2 cellular contexts compared by ENCODE assay signal in genomic region chr12:102251005-102251404, GRCh38. TPM values are rescaled to one million over a fixed set of nuclear protein-coding genes. Genes with fewer than 3 reads are reported as not detected.
"Had no signal": no experiment of that assay in that cellular context is flagged by ENCODE, and none has a peak within 500 bp of the region (broad histone marks: within the 10 kb centered on the region; RNA-seq: fewer than 3 reads in every experiment).

No MANE protein-coding gene starts in this region.

RNA-seq across cellular contexts. Expression of gene PMCH, which starts 53.4 kb away (rescaled TPM):
- total RNA-seq: G401, GM12878 had no signal
